1 cellular context compared by ENCODE assay signal in genomic region chr19:10863107-10863700, GRCh38.
TF ChIP-seq lines count a peak whose summit lies in the region.

No MANE protein-coding gene starts in this region.

TF ChIP-seq in GM12891, 5 proteins besides CTCF, POLR2A, EP300 and RAD21 (continued from another document):
- TF ChIP-seq TAF1 (IDR thresholded peaks at IDR 0.05; ENCODE audit: low read depth, low read length): no peak
TF ChIP-seq in GM12891: peak in this region for 0.
